ENCODE assay signal across 8 cellular contexts in genomic region chr19:46599716-46600392, GRCh38. TPM values are rescaled to one million over a fixed set of nuclear protein-coding genes. Genes with fewer than 3 reads are reported as not detected.
A peak's percentile ranks its signal among the peaks of the same experiment; 100 is the strongest.
DNase-seq lines count a peak whose midpoint lies in the region; ATAC-seq, FAIRE-seq and TF ChIP-seq lines count a peak whose summit lies in the region.

No MANE protein-coding gene starts in this region.

- H4K20me1 ChIP-seq in OCI-LY3 (ENCODE audit: insufficient read depth, low read length) (peaks cover 28% of the 10 kb centered on the region), neural progenitor cell (ENCODE audit: low read depth) (peaks cover 30% of the 10 kb centered on the region)

- H3K27me3 Mint-ChIP-seq in CD8-positive, alpha-beta T cell (ENCODE audit: low read depth): no peaks in the 10 kb centered on the region
- peaks cover 12% of the 10 kb centered on the region for H3K27me3 Mint-ChIP-seq in neural progenitor cell (ENCODE audit: insufficient read depth, low read depth)

- FAIRE-seq in GM12892 (lab: Jason Lieb, UNC): no peak

- H3K36me3 Mint-ChIP-seq in CD8-positive, alpha-beta T cell: peaks cover 9% of the 10 kb centered on the region
- H3K36me3 Mint-ChIP-seq in neural progenitor cell: peaks cover 5% of the 10 kb centered on the region

- H3K27me3 ChIP-seq in CD8-positive, alpha-beta T cell (ENCODE audit: insufficient read depth, low read length): no peaks in the 10 kb centered on the region
- H3K27me3 ChIP-seq in OCI-LY3 (ENCODE audit: low read depth, low read length) (no peaks in the 10 kb centered on the region; the same call in 1 of the 2 replicates), endocrine pancreas (ENCODE audit: control insufficient read depth, insufficient read depth, low read length) (no peaks in the 10 kb centered on the region), neural progenitor cell (no peaks in the 10 kb centered on the region)

- H3K4me1 ChIP-seq in CD8-positive, alpha-beta T cell (ENCODE audit: insufficient read depth, low read length): peaks cover 34% of the 10 kb centered on the region
- peaks cover 19% of the 10 kb centered on the region for H3K4me1 ChIP-seq in OCI-LY3 (ENCODE audit: low read length)
- H3K4me1 ChIP-seq in endocrine pancreas (ENCODE audit: control insufficient read depth, insufficient read depth, low read length): no peaks in the 10 kb centered on the region
- H3K4me1 ChIP-seq in neural progenitor cell: peaks cover 25% of the 10 kb centered on the region

- peak overlapping the region; percentile 100 for H3K27ac ChIP-seq in CD8-positive, alpha-beta T cell (ENCODE audit: low read depth, low read length)
- H3K27ac ChIP-seq in OCI-LY3 (ENCODE audit: low read length) (peak overlapping the region; percentile 78), neural progenitor cell (no peak overlapping the region)

- DNase-seq in CD8-positive, alpha-beta T cell: no peak
- DNase-seq in neural progenitor cell (ENCODE audit: low spot score): no peak
- no peak for DNase-seq in SHP77 treated with DMSO at 0.1 percent for 48 hours (lab: John Stamatoyannopoulos, UW)
- no peak for DNase-seq in GM12892 (ENCODE audit: insufficient read length)
- DNase-seq in 8988T: no peak

- CTCF ChIA-PET in CD8-positive, alpha-beta T cell (lab: Charles Lee): interaction anchor here (0.9 to 4.2 kb wide), 6 partner anchors 9 to 115 kb away, joined by 3 to 54 read pairs (median 4); partner anchors contain the start of gene DACT3

- peaks cover 15% of the 10 kb centered on the region for H3F3A ChIP-seq in neural progenitor cell (ENCODE audit: low read depth)

- peak overlapping the region; percentile 85 for H3K9ac ChIP-seq in OCI-LY3 (ENCODE audit: low read length)
- H3K9ac ChIP-seq in endocrine pancreas (ENCODE audit: control insufficient read depth, insufficient read depth, low read length): peak overlapping the region; percentile 85
- no peak overlapping the region for H3K9ac ChIP-seq in neural progenitor cell

- ATAC-seq in CD8-positive, alpha-beta T cell: no peak
- ATAC-seq in HG02852 (IDR thresholded peaks at IDR 0.05; ENCODE audit: unreplicated experiment): no peak

- peak overlapping the region; percentile 96 for H3K4me3 Mint-ChIP-seq in CD8-positive, alpha-beta T cell
- peak overlapping the region; percentile 98 for H3K4me3 Mint-ChIP-seq in neural progenitor cell

- peaks cover 13% of the 10 kb centered on the region for H3K9me3 Mint-ChIP-seq in CD8-positive, alpha-beta T cell
- peaks cover 24% of the 10 kb centered on the region for H3K9me3 Mint-ChIP-seq in neural progenitor cell

- peaks cover 37% of the 10 kb centered on the region for H3K79me2 ChIP-seq in OCI-LY3 (ENCODE audit: low read length)
- H3K79me2 ChIP-seq in neural progenitor cell (ENCODE audit: low read depth): peaks cover 36% of the 10 kb centered on the region

- H3K9me3 ChIP-seq in CD8-positive, alpha-beta T cell (ENCODE audit: low read length): no peaks in the 10 kb centered on the region
- H3K9me3 ChIP-seq in OCI-LY3 (ENCODE audit: insufficient read depth, low read length) (peaks cover 22% of the 10 kb centered on the region), endocrine pancreas (ENCODE audit: control insufficient read depth, low read length) (no peaks in the 10 kb centered on the region), neural progenitor cell (ENCODE audit: low read depth) (no peaks in the 10 kb centered on the region)

- TF ChIP-seq CTCF in CD8-positive, alpha-beta T cell (IDR thresholded peaks at IDR 0.05): no peak
- no peak for TF ChIP-seq CTCF in OCI-LY3 (IDR thresholded peaks at IDR 0.05; ENCODE audit: low read depth, low read length)
- TF ChIP-seq CTCF in neural progenitor cell (IDR thresholded peaks at IDR 0.05): no peak

- H3K27ac Mint-ChIP-seq in CD8-positive, alpha-beta T cell: peak overlapping the region; percentile 100
- H3K27ac Mint-ChIP-seq in neural progenitor cell: peak overlapping the region; percentile 100

- peak overlapping the region; percentile 77 for H3K4me3 ChIP-seq in CD8-positive, alpha-beta T cell (ENCODE audit: low read depth, low read length)
- H3K4me3 ChIP-seq in OCI-LY3 (ENCODE audit: low read length) (peak overlapping the region; percentile 99), endocrine pancreas (ENCODE audit: control insufficient read depth, insufficient read depth, low read length) (peak overlapping the region; percentile 42), neural progenitor cell (peak overlapping the region; percentile 100)

- no peaks in the 10 kb centered on the region for H3K36me3 ChIP-seq in CD8-positive, alpha-beta T cell (ENCODE audit: insufficient read depth, low read length)
- H3K36me3 ChIP-seq in OCI-LY3 (replicated peaks; ENCODE audit: low read depth, low read length) (peaks cover 20% of the 10 kb centered on the region), endocrine pancreas (ENCODE audit: control insufficient read depth, insufficient read depth, low read length) (no peaks in the 10 kb centered on the region), neural progenitor cell (no peaks in the 10 kb centered on the region)

- H3K4me2 ChIP-seq in OCI-LY3 (ENCODE audit: low read length) (peak overlapping the region; percentile 81), neural progenitor cell (peak overlapping the region; percentile 75)

- H3K4me1 Mint-ChIP-seq in CD8-positive, alpha-beta T cell (ENCODE audit: low read depth): peaks cover 35% of the 10 kb centered on the region
- peaks cover 18% of the 10 kb centered on the region for H3K4me1 Mint-ChIP-seq in neural progenitor cell

- POLR2A ChIA-PET in CD8-positive, alpha-beta T cell (lab: Charles Lee): interaction anchor here (0.6 to 4.3 kb wide), 10 partner anchors 9 to 1229 kb away, joined by 3 to 78 read pairs (median 4); partner anchors contain the start of gene DACT3

- H2AFZ ChIP-seq in OCI-LY3 (ENCODE audit: low read depth, low read length): peak overlapping the region; percentile 94
- H2AFZ ChIP-seq in neural progenitor cell (replicated peaks): peak overlapping the region; percentile 100

- no peak for TF ChIP-seq POLR2A in GM12892 (IDR thresholded peaks at IDR 0.05; ENCODE audit: low read depth, low read length)

- intact Hi-C loops in CD8-positive, alpha-beta T cell (cut with DNase I, micrococcal nuclease): loop anchor here (1.0 to 10.0 kb wide), 8 partner anchors 34 to 1567 kb away; partner anchors contain the start of genes AP2S1 (in 1 of the 2), CCDC9 (in 1 of the 2), FKRP (in 1 of the 2) and SLC1A5 (in 1 of the 2)

RNA-seq across cellular contexts. Expression of gene CALM3, which starts 1.3 kb away (rescaled TPM):
- 100 to 1,000 TPM; 139 to 150 TPM for total RNA-seq in CD8-positive, alpha-beta T cell
- total RNA-seq in neural progenitor cell (ENCODE audit: low replicate concordance): 373 and 403 TPM in 2 replicates
- polyA plus RNA-seq in GM12892 (2012; ENCODE audit: missing spikeins): 340 TPM

RNA-seq across cellular contexts. Expression of gene PTGIR, which starts 25.0 kb away (rescaled TPM):
- under 1 TPM in 1 of 2 experiments, not detected in 1; 0.25 TPM for total RNA-seq in CD8-positive, alpha-beta T cell
- not detected in 2 replicates for total RNA-seq in neural progenitor cell (ENCODE audit: low replicate concordance)
- 13.5 TPM for polyA plus RNA-seq in GM12892 (2012; ENCODE audit: missing spikeins)

RNA-seq across cellular contexts. Expression of gene GNG8, which starts 36.1 kb away (rescaled TPM):
- not detected for total RNA-seq in CD8-positive, alpha-beta T cell
- total RNA-seq in neural progenitor cell (ENCODE audit: low replicate concordance): not detected in 2 replicates
- polyA plus RNA-seq in GM12892 (2012; ENCODE audit: missing spikeins): 21.2 TPM

Comparison
In these comparisons a context has a peak if more than half of its experiments do, and no peak if none do; other contexts are left out.
1. H3K4me3 ChIP-seq: peak in every context shown above with its lines; median percentile 100 in neural progenitor cell; 99 in OCI-LY3; 77 in CD8-positive, alpha-beta T cell; 42 in endocrine pancreas.